In genomic region chr11:68125164-68125563, GRCh38 we compare ENCODE assay signal across 1 cellular context.
TF ChIP-seq lines count a peak whose summit lies in the region.

No MANE protein-coding gene starts in this region.

TF ChIP-seq in H1, 55 proteins besides CTCF, POLR2A, EP300 and RAD21:
- TF ChIP-seq TCF12 (IDR thresholded peaks at IDR 0.05; ENCODE audit: low read depth, low read length): no peak
- no peak for TF ChIP-seq SIX5 (IDR thresholded peaks at IDR 0.05; ENCODE audit: low read depth, low read length)
- no peak for TF ChIP-seq KDM4A (IDR thresholded peaks at IDR 0.05; ENCODE audit: low read depth, low read length, severe bottlenecking)
- TF ChIP-seq RXRA (IDR thresholded peaks at IDR 0.05; ENCODE audit: insufficient read depth, low read depth, low read length): no peak
- TF ChIP-seq CHD1 (IDR thresholded peaks at IDR 0.05; ENCODE audit: low read depth, low read length): no peak
- TF ChIP-seq SRF (IDR thresholded peaks at IDR 0.05; ENCODE audit: low read depth, low read length): no peak
